1 cellular context compared by ENCODE assay signal in the genomic region with DNA sequence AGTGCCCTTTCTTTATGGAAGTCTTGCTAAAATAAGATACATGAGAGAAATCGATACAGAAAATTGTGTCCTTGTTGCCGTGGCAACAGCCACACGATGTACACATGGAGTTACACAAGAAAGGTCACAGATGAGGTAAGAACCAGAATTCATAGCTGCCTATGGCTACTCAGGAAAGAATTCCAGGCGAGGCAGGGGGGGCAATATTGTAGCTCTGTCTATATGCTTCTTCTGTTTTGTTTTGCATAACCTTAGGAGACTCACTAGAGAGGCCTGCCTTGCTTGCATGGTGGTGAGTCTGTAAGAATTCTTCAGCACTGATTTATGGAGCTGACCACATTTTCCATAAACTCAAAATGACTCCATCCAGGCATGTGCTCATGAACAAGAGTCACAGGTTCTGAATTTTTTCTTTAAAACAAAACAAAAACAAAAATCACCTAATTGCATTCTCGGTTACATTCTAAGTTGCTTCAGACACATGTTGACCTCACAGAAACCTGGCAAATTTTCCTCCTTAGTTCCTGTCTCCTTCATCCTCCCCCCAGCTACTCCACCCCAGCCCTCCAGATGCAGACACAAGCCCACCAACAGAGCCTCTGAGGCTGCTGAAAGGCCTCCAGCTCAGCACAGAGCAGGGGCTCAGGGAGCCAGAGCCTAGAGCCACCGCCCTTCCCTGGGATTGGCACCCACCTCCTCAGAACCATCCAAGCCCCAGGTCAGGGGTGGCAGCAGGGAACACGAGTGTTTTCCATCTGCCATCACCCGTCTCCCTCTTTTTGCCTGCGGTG.
TF ChIP-seq lines count a peak whose summit lies in the region.

No MANE protein-coding gene starts in this region.

TF ChIP-seq in H1, 55 proteins besides CTCF, POLR2A, EP300 and RAD21:
- TF ChIP-seq MAFK (IDR thresholded peaks at IDR 0.05; ENCODE audit: low read depth, low read length) (no peak), CEBPB (IDR thresholded peaks at IDR 0.05; ENCODE audit: low read depth, low read length) (peak; percentile 37; the same call in 1 of the 2 replicates)
